ENCODE assay signal across 8 cellular contexts in genomic region chr6:107977283-107977682, GRCh38. TPM values are rescaled to one million over a fixed set of nuclear protein-coding genes. Genes with fewer than 3 reads are reported as not detected.
DNase-seq lines count a peak whose midpoint lies in the region; ATAC-seq, FAIRE-seq and TF ChIP-seq lines count a peak whose summit lies in the region.

No MANE protein-coding gene starts in this region.

- no peak overlapping the region for H3K4me3 ChIP-seq in AG10803 (ENCODE audit: low read length)

- FAIRE-seq in islet of Langerhans (lab: Jason Lieb, UNC), result peak; percentile 81

- TF ChIP-seq CTCF in AG10803 (conservative IDR thresholded peaks at IDR 0.05; ENCODE audit: low read length), result peak; percentile 59

- peak; percentile 46 for DNase-seq in AG10803 (ENCODE audit: low read depth)
- DNase-seq in HT-29 (ENCODE audit: low spot score), result peak; percentile 42
- peak; percentile 21 to 38 for DNase-seq in SW 1271 (lab: John Stamatoyannopoulos, UW)
- DNase-seq in iPS-NIHi7 (ENCODE audit: extremely low spot score), result no peak
- no peak for DNase-seq in effector CD4-positive, alpha-beta T cell
- no peak for DNase-seq in T-helper 9 cell

- ATAC-seq in GM21825 (IDR thresholded peaks at IDR 0.05; ENCODE audit: unreplicated experiment), result no peak

RNA-seq across cellular contexts. Expression of gene SEC63, which starts 19.3 kb away (rescaled TPM):
- total RNA-seq in HT-29 (2014; rRNA removed; shearing (Covaris generic)), result 4.0 and 9.6 TPM in 2 replicates

Comparison
In these comparisons a context has a peak if more than half of its experiments do, and no peak if none do; other contexts are left out.
1. DNase-seq: peak in AG10803 (single experiment), HT-29 (single experiment) and SW 1271 (2 of 2); none in iPS-NIHi7 (single experiment), effector CD4-positive, alpha-beta T cell (single experiment) and T-helper 9 cell (single experiment).